Comparison of ENCODE assay signal across 17 cellular contexts in the genomic region with DNA sequence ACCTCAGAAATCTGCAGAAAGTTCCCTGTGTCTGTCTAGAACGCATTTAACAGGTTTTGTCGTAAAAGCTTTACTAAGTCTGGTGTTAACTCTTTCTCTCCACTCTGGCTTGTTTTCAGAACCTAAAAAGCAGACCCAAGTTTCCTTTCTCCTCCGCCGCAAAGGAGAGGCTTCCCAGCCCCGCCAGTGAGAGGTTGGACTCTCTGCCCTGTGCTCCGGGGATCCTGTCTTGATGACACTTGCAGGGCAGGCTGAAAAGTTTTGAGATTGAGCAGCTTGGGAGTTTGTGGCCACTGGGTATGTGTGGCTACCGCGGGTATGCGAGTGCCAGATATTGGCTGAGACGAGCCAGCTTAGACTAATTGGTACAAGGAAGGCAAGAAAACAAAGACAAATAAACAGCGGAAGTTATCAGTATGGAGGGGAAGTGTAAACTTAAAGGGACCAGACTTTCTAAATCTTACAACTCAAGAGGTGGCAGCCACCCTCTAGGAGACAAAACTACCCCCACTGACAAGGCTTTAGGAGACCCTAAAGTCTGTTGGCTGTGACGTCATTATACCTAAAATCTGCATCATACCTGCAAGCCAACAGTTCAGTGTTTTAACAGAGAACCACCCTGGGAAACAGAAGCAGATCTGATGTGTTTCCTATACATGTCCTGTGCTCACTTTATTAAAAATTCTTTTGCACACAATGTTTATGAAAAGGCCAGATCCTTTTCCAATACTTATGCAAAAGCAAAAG. TPM values are rescaled to one million over a fixed set of nuclear protein-coding genes. Genes with fewer than 3 reads are reported as not detected.
DNase-seq lines count a peak whose midpoint lies in the region; ATAC-seq and TF ChIP-seq lines count a peak whose summit lies in the region.
"Had no signal": no experiment of that assay in that cellular context is flagged by ENCODE, and none has a peak within 500 bp of the region (broad histone marks: within the 10 kb centered on the region; RNA-seq: fewer than 3 reads in every experiment).

No MANE protein-coding gene starts in this region.

- no peaks in the 10 kb centered on the region for H3K4me1 Mint-ChIP-seq in nephron progenitor cell
- H3K4me1 Mint-ChIP-seq: CD8-positive, alpha-beta memory T cell had no signal

- H3K27ac Mint-ChIP-seq in nephron progenitor cell, result peak overlapping the region; percentile 72
- H3K27ac Mint-ChIP-seq: CD8-positive, alpha-beta memory T cell had no signal

- no peak overlapping the region for H3K4me3 ChIP-seq in mammary epithelial cell (replicated peaks in 1 of 3; ENCODE audit: insufficient read depth in 1 of 3, low read depth in 2 of 3, low read length in 3 of 3)
- H3K4me3 ChIP-seq in breast epithelium, result no peak overlapping the region
- H3K4me3 ChIP-seq in Panc1 (ENCODE audit: low read depth in 2 of 2, low read length in 2 of 2), result 0 out of 4 replicates have a peak overlapping the region, but pooled peaks of 1 of the 2 experiments have one; percentile 3
- H3K4me3 ChIP-seq: BLaER1 had no signal

- POLR2A ChIA-PET in Panc1 (lab: Charles Lee), result no interaction called here

- H3K27ac ChIP-seq in mammary epithelial cell (ENCODE audit: insufficient read depth, low read depth, low read length), result no peak overlapping the region
- H3K27ac ChIP-seq in breast epithelium, result no peak overlapping the region
- H3K27ac ChIP-seq in Panc1 (ENCODE audit: low read length), result no peak overlapping the region
- H3K27ac ChIP-seq: 22Rv1, BLaER1 had no signal

- no peaks in the 10 kb centered on the region for H3K27me3 ChIP-seq in mammary epithelial cell (ENCODE audit: insufficient read depth, low read length)
- H3K27me3 ChIP-seq in breast epithelium, result no peaks in the 10 kb centered on the region
- H3K27me3 ChIP-seq in Panc1 (ENCODE audit: control insufficient read depth, insufficient read depth, low read length), result no peaks in the 10 kb centered on the region
- H3K27me3 ChIP-seq: BLaER1 had no signal

- in situ Hi-C loops in mammary epithelial cell (cut with MboI; ENCODE audit: low sequenced_read_pairs in 2 of 2), result no loop called here
- in situ Hi-C loops in Panc1 (cut with HindIII; ENCODE audit: low pct_unique_long_range_greater_than_20kb, low sequenced_read_pairs), result no loop called here

- H3K4me1 ChIP-seq in mammary epithelial cell (ENCODE audit: insufficient read depth, low read length) (no peaks in the 10 kb centered on the region), breast epithelium (no peaks in the 10 kb centered on the region), Panc1 (ENCODE audit: control insufficient read depth, insufficient read depth, low read length) (peaks cover 3% of the 10 kb centered on the region)
- H3K4me1 ChIP-seq: Caco-2 had no signal

- H3K79me2 ChIP-seq in mammary epithelial cell (ENCODE audit: insufficient read depth, low read length), result no peaks in the 10 kb centered on the region

- WGBS in mammary epithelial cell (ENCODE audit: low coverage, missing lambda C conversion rate), result 92% methylated on average over 8 of the region's 12 CpGs

- dilution Hi-C loops in mammary epithelial cell (cut with HindIII; ENCODE audit: low sequenced_read_pairs), result no loop called here

- no peak for TF ChIP-seq POLR2A in breast epithelium (IDR thresholded peaks at IDR 0.05)

- H3K27me3 Mint-ChIP-seq in nephron progenitor cell (ENCODE audit: low read depth, poor library complexity), result no peaks in the 10 kb centered on the region

- no peak overlapping the region for H3K4me3 Mint-ChIP-seq in nephron progenitor cell
- H3K4me3 Mint-ChIP-seq: CD8-positive, alpha-beta memory T cell had no signal

- no peak overlapping the region for H3K4me2 ChIP-seq in mammary epithelial cell (ENCODE audit: insufficient read depth, low read depth, low read length)
- H3K4me2 ChIP-seq: BLaER1 had no signal

- DNase-seq in mammary epithelial cell (no peak), breast epithelium (ENCODE audit: low spot score in 2 of 2) (no peak), Panc1 (ENCODE audit: low read depth, low spot score) (no peak), nephron progenitor cell (no peak), pons (ENCODE audit: low spot score) (no peak), NCI-H2081 (lab: John Stamatoyannopoulos, UW) (no peak), ecto neural progenitor cell (ENCODE audit: low spot score) (no peak)
- DNase-seq: AML-193; Caco-2; CD8-positive, alpha-beta memory T cell; DND-41; GDM1; HCEC 1CT had no signal

- H3K9ac ChIP-seq in mammary epithelial cell (ENCODE audit: insufficient read depth, low read length), result no peak overlapping the region
- H3K9ac ChIP-seq: BLaER1 had no signal

- TF ChIP-seq CTCF in mammary epithelial cell (conservative IDR thresholded peaks at IDR 0.05 in 1 of 2, IDR thresholded peaks at IDR 0.05 in 1 of 2; ENCODE audit: extremely low read depth in 1 of 2, insufficient read depth in 1 of 2, low read depth in 1 of 2, low read length in 2 of 2) (no peak), breast epithelium (IDR thresholded peaks at IDR 0.05) (no peak), Panc1 (IDR thresholded peaks at IDR 0.05) (no peak), nephron progenitor cell (IDR thresholded peaks at IDR 0.05) (no peak)

- H3K9me3 ChIP-seq in mammary epithelial cell (replicated peaks; ENCODE audit: insufficient read depth, low read length), result no peaks in the 10 kb centered on the region
- no peaks in the 10 kb centered on the region for H3K9me3 ChIP-seq in breast epithelium
- H3K9me3 ChIP-seq in Panc1 (ENCODE audit: control insufficient read depth, insufficient read depth, low read depth, low read length), result no peaks in the 10 kb centered on the region
- H3K9me3 ChIP-seq: BLaER1, Caco-2 had no signal

- peaks cover 12% of the 10 kb centered on the region for H3K36me3 Mint-ChIP-seq in nephron progenitor cell (ENCODE audit: low read depth)
- H3K36me3 Mint-ChIP-seq: CD8-positive, alpha-beta memory T cell had no signal

- BruUV-seq in mammary epithelial cell (replicated peaks; lab: Mats Ljungman, UMichigan), result TSS peak; percentile 27
- BruUV-seq in Panc1 (replicated peaks; lab: Mats Ljungman, UMichigan), result TSS peak; percentile 51

- H4K20me1 ChIP-seq in mammary epithelial cell (ENCODE audit: insufficient read depth, low read length), result no peaks in the 10 kb centered on the region
- H4K20me1 ChIP-seq: BLaER1 had no signal

- H2AFZ ChIP-seq in mammary epithelial cell (ENCODE audit: low read depth, low read length), result no peak overlapping the region

- CTCF ChIA-PET in mammary epithelial cell (lab: Charles Lee; ENCODE audit: low non-redundant PET) (no interaction called here), Panc1 (lab: Charles Lee) (no interaction called here)

- no peaks in the 10 kb centered on the region for H3K36me3 ChIP-seq in mammary epithelial cell (ENCODE audit: insufficient read depth, low read length)
- no peaks in the 10 kb centered on the region for H3K36me3 ChIP-seq in breast epithelium
- no peaks in the 10 kb centered on the region for H3K36me3 ChIP-seq in Panc1 (ENCODE audit: control insufficient read depth, insufficient read depth, low read length)
- H3K36me3 ChIP-seq: BLaER1 had no signal

- intact Hi-C loops in mammary epithelial cell (cut with micrococcal nuclease), result no loop called here
- intact Hi-C loops in breast epithelium (cut with DNase I; ENCODE audit: low total_unique reads), result no loop called here
- intact Hi-C loops in Panc1 (cut with micrococcal nuclease; ENCODE audit: unreplicated experiment), result no loop called here

- peak; percentile 68 for ATAC-seq in Panc1
- no peak for ATAC-seq in HG03108 (IDR thresholded peaks at IDR 0.05; ENCODE audit: unreplicated experiment)

- no peaks in the 10 kb centered on the region for H3K9me3 Mint-ChIP-seq in nephron progenitor cell

RNA-seq across cellular contexts. Expression of a gene that starts 41.0 kb away (rescaled TPM):
- not detected for total RNA-seq in mammary epithelial cell
- polyA plus RNA-seq in mammary epithelial cell, result not detected
- polyA minus RNA-seq in mammary epithelial cell, result not detected
- total RNA-seq in breast epithelium, result under 1 TPM in 2 of 3 donors, not detected in 1; under 0.01 TPM
- 0.05 TPM for total RNA-seq in Panc1 (2021; ENCODE audit: unreplicated experiment)
- not detected for polyA plus RNA-seq in Panc1 (2012; ENCODE audit: insufficient read length)
- total RNA-seq: Caco-2; CD8-positive, alpha-beta memory T cell; HT-29 had no signal
- polyA plus RNA-seq: CD8-positive, alpha-beta memory T cell had no signal

RNA-seq across cellular contexts. Expression of a gene that starts 43.9 kb away (rescaled TPM):
- total RNA-seq in mammary epithelial cell, result 1 to 10 TPM; 3.7 to 5.8 TPM
- 5.4 TPM for polyA plus RNA-seq in mammary epithelial cell
- polyA minus RNA-seq in mammary epithelial cell, result 12.6 TPM
- 1 to 10 TPM; 2.1 to 2.8 (median 2.6) TPM for total RNA-seq in breast epithelium
- total RNA-seq in Panc1 (2021; ENCODE audit: unreplicated experiment), result 8.8 TPM
- polyA plus RNA-seq in Panc1 (2012; ENCODE audit: insufficient read length), result 9.5 TPM
- total RNA-seq: Caco-2; CD8-positive, alpha-beta memory T cell had no signal
- polyA plus RNA-seq: CD8-positive, alpha-beta memory T cell had no signal
